1 cellular context compared by ENCODE assay signal in the genomic region with DNA sequence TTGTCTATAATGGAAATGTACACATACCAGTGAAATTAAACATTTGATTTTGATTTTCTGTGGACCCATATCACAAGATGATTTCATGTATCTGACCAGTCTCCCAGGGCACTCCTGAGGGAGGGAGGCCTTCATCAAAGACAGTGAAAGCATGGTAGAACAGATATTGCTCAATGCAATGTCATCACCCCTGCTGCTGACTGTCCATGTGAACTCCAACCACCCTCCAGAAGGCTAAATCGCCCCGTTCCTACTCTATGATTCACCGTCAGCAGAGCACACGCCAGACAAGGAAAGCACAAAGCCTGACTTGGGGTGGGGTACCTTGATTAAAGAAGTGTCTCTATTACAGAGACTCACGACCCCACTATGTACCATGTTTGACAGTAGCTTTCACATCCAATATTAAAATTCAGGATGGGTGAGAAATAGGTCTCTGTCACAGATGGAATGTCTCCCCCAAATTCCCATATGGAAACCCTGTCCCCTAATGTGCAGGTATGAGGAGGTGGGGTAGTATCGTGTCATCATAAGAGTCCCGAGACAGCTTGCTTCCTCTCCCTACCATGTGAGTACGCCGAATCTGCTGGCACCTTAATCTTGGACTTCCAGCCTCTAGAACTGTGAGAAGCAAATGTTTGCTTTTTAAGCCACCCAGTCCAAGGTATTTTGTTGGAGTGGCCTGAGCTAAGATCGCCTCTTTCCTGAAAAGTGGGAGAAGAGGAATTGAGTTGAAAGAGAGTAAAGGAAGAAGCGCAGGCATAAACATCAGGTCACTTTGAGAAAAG.
A peak's percentile ranks its signal among the peaks of the same experiment; 100 is the strongest.
TF ChIP-seq lines count a peak whose summit lies in the region.

No MANE protein-coding gene starts in this region.

TF ChIP-seq in HepG2, 621 proteins besides CTCF, POLR2A, EP300 and RAD21 (continued from another document and continues in another):
- TF ChIP-seq CBX2 (IDR thresholded peaks at IDR 0.05; ENCODE audit: low read depth, low read length) = no peak
- no peak for TF ChIP-seq CBX2 (CRISPR knock-in tag; IDR thresholded peaks at IDR 0.05; ENCODE audit: low read depth)
- TF ChIP-seq, protein P1, sequence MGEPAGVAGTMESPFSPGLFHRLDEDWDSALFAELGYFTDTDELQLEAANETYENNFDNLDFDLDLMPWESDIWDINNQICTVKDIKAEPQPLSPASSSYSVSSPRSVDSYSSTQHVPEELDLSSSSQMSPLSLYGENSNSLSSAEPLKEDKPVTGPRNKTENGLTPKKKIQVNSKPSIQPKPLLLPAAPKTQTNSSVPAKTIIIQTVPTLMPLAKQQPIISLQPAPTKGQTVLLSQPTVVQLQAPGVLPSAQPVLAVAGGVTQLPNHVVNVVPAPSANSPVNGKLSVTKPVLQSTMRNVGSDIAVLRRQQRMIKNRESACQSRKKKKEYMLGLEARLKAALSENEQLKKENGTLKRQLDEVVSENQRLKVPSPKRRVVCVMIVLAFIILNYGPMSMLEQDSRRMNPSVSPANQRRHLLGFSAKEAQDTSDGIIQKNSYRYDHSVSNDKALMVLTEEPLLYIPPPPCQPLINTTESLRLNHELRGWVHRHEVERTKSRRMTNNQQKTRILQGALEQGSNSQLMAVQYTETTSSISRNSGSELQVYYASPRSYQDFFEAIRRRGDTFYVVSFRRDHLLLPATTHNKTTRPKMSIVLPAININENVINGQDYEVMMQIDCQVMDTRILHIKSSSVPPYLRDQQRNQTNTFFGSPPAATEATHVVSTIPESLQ (CRISPR knock-in tag; conservative IDR thresholded peaks at IDR 0.05) = no peak
- TF ChIP-seq SP2 (CRISPR knock-in tag; IDR thresholded peaks at IDR 0.05) = no peak
- TF ChIP-seq ZNF549 (CRISPR knock-in tag; IDR thresholded peaks at IDR 0.05) = no peak
- TF ChIP-seq DR1 (CRISPR knock-in tag; IDR thresholded peaks at IDR 0.05) = no peak
- no peak for TF ChIP-seq TBP (CRISPR knock-in tag; IDR thresholded peaks at IDR 0.05)
- TF ChIP-seq PHF8 (CRISPR knock-in tag; IDR thresholded peaks at IDR 0.05) = no peak
- TF ChIP-seq ZNF841 (CRISPR knock-in tag; IDR thresholded peaks at IDR 0.05; ENCODE audit: borderline replicate concordance) = no peak
- TF ChIP-seq, protein P2, sequence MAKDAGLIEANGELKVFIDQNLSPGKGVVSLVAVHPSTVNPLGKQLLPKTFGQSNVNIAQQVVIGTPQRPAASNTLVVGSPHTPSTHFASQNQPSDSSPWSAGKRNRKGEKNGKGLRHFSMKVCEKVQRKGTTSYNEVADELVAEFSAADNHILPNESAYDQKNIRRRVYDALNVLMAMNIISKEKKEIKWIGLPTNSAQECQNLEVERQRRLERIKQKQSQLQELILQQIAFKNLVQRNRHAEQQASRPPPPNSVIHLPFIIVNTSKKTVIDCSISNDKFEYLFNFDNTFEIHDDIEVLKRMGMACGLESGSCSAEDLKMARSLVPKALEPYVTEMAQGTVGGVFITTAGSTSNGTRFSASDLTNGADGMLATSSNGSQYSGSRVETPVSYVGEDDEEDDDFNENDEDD (CRISPR knock-in tag; IDR thresholded peaks at IDR 0.05; ENCODE audit: borderline replicate concordance) = peak; percentile 67; the same call in 1 of the 2 replicates
- no peak for TF ChIP-seq SSRP1 (CRISPR knock-in tag; IDR thresholded peaks at IDR 0.05)
- no peak for TF ChIP-seq SNAI1 (CRISPR knock-in tag; IDR thresholded peaks at IDR 0.05; ENCODE audit: borderline replicate concordance)
- TF ChIP-seq HNRNPH1 (optimal IDR thresholded peaks at IDR 0.05; ENCODE audit: low read depth, low read length) = no peak
- no peak for TF ChIP-seq POLR2AphosphoS5 (IDR thresholded peaks at IDR 0.05; ENCODE audit: low read depth, low read length)
- TF ChIP-seq PCBP1 (IDR thresholded peaks at IDR 0.05; ENCODE audit: borderline replicate concordance, low read depth, low read length) = no peak
- TF ChIP-seq JUNB (CRISPR knock-in tag; IDR thresholded peaks at IDR 0.05; ENCODE audit: borderline replicate concordance) = 0 out of 2 replicates have a peak, but pooled peaks have one; percentile 60
- TF ChIP-seq BCL6 (CRISPR knock-in tag; IDR thresholded peaks at IDR 0.05) = peak; percentile 45; the same call in 1 of the 2 replicates
- TF ChIP-seq ZSCAN25 (CRISPR knock-in tag; IDR thresholded peaks at IDR 0.05) = peak; percentile 24; the same call in 1 of the 2 replicates
- TF ChIP-seq ZNF441 (CRISPR knock-in tag; IDR thresholded peaks at IDR 0.05; ENCODE audit: borderline replicate concordance) = 0 out of 2 replicates have a peak, but pooled peaks have one; percentile 61
- no peak for TF ChIP-seq ZNF383 (CRISPR knock-in tag; IDR thresholded peaks at IDR 0.05; ENCODE audit: borderline replicate concordance)
- TF ChIP-seq IKZF1 (IDR thresholded peaks at IDR 0.05) = no peak
- TF ChIP-seq, protein P3, sequence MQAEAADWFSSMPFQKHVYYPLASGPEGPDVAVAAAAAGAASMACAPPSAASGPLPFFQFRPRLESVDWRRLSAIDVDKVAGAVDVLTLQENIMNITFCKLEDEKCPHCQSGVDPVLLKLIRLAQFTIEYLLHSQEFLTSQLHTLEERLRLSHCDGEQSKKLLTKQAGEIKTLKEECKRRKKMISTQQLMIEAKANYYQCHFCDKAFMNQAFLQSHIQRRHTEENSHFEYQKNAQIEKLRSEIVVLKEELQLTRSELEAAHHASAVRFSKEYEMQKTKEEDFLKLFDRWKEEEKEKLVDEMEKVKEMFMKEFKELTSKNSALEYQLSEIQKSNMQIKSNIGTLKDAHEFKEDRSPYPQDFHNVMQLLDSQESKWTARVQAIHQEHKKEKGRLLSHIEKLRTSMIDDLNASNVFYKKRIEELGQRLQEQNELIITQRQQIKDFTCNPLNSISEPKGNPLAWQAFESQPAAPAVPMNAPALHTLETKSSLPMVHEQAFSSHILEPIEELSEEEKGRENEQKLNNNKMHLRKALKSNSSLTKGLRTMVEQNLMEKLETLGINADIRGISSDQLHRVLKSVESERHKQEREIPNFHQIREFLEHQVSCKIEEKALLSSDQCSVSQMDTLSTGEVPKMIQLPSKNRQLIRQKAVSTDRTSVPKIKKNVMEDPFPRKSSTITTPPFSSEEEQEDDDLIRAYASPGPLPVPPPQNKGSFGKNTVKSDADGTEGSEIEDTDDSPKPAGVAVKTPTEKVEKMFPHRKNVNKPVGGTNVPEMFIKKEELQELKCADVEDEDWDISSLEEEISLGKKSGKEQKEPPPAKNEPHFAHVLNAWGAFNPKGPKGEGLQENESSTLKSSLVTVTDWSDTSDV (CRISPR knock-in tag; IDR thresholded peaks at IDR 0.05) = no peak
- peak; percentile 34; the same call in 1 of the 2 replicates for TF ChIP-seq FOXJ3 (CRISPR knock-in tag; IDR thresholded peaks at IDR 0.05; ENCODE audit: borderline replicate concordance)
- TF ChIP-seq ZNF263 (CRISPR knock-in tag; IDR thresholded peaks at IDR 0.05) = no peak
- TF ChIP-seq HIVEP1 (CRISPR knock-in tag; IDR thresholded peaks at IDR 0.05) = no peak
- TF ChIP-seq, protein P4, sequence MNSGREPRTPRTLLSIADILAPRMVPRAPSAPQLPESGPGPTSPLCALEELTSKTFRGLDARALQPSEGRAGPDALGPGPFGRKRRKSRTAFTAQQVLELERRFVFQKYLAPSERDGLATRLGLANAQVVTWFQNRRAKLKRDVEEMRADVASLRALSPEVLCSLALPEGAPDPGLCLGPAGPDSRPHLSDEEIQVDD (CRISPR knock-in tag; IDR thresholded peaks at IDR 0.05; ENCODE audit: borderline replicate concordance) = no peak
- no peak for TF ChIP-seq REL (CRISPR knock-in tag; conservative IDR thresholded peaks at IDR 0.05)
- TF ChIP-seq ZNF747 (CRISPR knock-in tag; IDR thresholded peaks at IDR 0.05; ENCODE audit: borderline replicate concordance) = no peak
- TF ChIP-seq HDAC6 (IDR thresholded peaks at IDR 0.05; ENCODE audit: low read depth, low read length) = no peak
- TF ChIP-seq, protein P5, sequence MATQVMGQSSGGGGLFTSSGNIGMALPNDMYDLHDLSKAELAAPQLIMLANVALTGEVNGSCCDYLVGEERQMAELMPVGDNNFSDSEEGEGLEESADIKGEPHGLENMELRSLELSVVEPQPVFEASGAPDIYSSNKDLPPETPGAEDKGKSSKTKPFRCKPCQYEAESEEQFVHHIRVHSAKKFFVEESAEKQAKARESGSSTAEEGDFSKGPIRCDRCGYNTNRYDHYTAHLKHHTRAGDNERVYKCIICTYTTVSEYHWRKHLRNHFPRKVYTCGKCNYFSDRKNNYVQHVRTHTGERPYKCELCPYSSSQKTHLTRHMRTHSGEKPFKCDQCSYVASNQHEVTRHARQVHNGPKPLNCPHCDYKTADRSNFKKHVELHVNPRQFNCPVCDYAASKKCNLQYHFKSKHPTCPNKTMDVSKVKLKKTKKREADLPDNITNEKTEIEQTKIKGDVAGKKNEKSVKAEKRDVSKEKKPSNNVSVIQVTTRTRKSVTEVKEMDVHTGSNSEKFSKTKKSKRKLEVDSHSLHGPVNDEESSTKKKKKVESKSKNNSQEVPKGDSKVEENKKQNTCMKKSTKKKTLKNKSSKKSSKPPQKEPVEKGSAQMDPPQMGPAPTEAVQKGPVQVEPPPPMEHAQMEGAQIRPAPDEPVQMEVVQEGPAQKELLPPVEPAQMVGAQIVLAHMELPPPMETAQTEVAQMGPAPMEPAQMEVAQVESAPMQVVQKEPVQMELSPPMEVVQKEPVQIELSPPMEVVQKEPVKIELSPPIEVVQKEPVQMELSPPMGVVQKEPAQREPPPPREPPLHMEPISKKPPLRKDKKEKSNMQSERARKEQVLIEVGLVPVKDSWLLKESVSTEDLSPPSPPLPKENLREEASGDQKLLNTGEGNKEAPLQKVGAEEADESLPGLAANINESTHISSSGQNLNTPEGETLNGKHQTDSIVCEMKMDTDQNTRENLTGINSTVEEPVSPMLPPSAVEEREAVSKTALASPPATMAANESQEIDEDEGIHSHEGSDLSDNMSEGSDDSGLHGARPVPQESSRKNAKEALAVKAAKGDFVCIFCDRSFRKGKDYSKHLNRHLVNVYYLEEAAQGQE (IDR thresholded peaks at IDR 0.05; ENCODE audit: borderline replicate concordance in 1 of 2, low read depth in 1 of 2, low read length in 2 of 2) = peak in 1 of 2 experiments; percentile 17; a peak in 2 of 4 replicates
- no peak for TF ChIP-seq NONO (IDR thresholded peaks at IDR 0.05)
- peak; percentile 74 for TF ChIP-seq NONO (CRISPR knock-in tag; conservative IDR thresholded peaks at IDR 0.05)
- TF ChIP-seq, protein P6, sequence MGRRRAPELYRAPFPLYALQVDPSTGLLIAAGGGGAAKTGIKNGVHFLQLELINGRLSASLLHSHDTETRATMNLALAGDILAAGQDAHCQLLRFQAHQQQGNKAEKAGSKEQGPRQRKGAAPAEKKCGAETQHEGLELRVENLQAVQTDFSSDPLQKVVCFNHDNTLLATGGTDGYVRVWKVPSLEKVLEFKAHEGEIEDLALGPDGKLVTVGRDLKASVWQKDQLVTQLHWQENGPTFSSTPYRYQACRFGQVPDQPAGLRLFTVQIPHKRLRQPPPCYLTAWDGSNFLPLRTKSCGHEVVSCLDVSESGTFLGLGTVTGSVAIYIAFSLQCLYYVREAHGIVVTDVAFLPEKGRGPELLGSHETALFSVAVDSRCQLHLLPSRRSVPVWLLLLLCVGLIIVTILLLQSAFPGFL (CRISPR knock-in tag; IDR thresholded peaks at IDR 0.05) = no peak
- no peak for TF ChIP-seq SRSF4 (IDR thresholded peaks at IDR 0.05; ENCODE audit: low read depth, low read length, poor library complexity, severe bottlenecking)
- no peak for TF ChIP-seq ZNF225 (CRISPR knock-in tag; IDR thresholded peaks at IDR 0.05)
- TF ChIP-seq, protein P7, sequence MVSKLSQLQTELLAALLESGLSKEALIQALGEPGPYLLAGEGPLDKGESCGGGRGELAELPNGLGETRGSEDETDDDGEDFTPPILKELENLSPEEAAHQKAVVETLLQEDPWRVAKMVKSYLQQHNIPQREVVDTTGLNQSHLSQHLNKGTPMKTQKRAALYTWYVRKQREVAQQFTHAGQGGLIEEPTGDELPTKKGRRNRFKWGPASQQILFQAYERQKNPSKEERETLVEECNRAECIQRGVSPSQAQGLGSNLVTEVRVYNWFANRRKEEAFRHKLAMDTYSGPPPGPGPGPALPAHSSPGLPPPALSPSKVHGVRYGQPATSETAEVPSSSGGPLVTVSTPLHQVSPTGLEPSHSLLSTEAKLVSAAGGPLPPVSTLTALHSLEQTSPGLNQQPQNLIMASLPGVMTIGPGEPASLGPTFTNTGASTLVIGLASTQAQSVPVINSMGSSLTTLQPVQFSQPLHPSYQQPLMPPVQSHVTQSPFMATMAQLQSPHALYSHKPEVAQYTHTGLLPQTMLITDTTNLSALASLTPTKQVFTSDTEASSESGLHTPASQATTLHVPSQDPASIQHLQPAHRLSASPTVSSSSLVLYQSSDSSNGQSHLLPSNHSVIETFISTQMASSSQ (IDR thresholded peaks at IDR 0.05; ENCODE audit: low read depth) = no peak
- TF ChIP-seq, protein P7 (CRISPR knock-in tag; IDR thresholded peaks at IDR 0.05; ENCODE audit: borderline replicate concordance) = no peak
- TF ChIP-seq, protein P8, sequence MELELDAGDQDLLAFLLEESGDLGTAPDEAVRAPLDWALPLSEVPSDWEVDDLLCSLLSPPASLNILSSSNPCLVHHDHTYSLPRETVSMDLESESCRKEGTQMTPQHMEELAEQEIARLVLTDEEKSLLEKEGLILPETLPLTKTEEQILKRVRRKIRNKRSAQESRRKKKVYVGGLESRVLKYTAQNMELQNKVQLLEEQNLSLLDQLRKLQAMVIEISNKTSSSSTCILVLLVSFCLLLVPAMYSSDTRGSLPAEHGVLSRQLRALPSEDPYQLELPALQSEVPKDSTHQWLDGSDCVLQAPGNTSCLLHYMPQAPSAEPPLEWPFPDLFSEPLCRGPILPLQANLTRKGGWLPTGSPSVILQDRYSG (CRISPR knock-in tag; IDR thresholded peaks at IDR 0.05) = no peak
- TF ChIP-seq, protein P9, sequence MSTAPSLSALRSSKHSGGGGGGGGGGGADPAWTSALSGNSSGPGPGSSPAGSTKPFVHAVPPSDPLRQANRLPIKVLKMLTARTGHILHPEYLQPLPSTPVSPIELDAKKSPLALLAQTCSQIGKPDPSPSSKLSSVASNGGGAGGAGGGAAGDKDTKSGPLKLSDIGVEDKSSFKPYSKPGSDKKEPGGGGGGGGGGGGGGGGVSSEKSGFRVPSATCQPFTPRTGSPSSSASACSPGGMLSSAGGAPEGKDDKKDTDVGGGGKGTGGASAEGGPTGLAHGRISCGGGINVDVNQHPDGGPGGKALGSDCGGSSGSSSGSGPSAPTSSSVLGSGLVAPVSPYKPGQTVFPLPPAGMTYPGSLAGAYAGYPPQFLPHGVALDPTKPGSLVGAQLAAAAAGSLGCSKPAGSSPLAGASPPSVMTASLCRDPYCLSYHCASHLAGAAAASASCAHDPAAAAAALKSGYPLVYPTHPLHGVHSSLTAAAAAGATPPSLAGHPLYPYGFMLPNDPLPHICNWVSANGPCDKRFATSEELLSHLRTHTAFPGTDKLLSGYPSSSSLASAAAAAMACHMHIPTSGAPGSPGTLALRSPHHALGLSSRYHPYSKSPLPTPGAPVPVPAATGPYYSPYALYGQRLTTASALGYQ (CRISPR knock-in tag; IDR thresholded peaks at IDR 0.05) = no peak
- no peak for TF ChIP-seq MZF1 (CRISPR knock-in tag; IDR thresholded peaks at IDR 0.05; ENCODE audit: borderline replicate concordance)
- TF ChIP-seq FOXA1 (IDR thresholded peaks at IDR 0.05) = no peak
- peak; percentile 60 for TF ChIP-seq FOXA1 (CRISPR knock-in tag; IDR thresholded peaks at IDR 0.05)
- TF ChIP-seq CENPX (CRISPR knock-in tag; IDR thresholded peaks at IDR 0.05) = no peak
